In genomic region chr6:27518881-27519795, GRCh38 we compare ENCODE assay signal across 8 cellular contexts. TPM values are rescaled to one million over a fixed set of nuclear protein-coding genes. Genes with fewer than 3 reads are reported as not detected.
DNase-seq lines count a peak whose midpoint lies in the region; ATAC-seq and TF ChIP-seq lines count a peak whose summit lies in the region.

No MANE protein-coding gene starts in this region.

- H3K27ac ChIP-seq in CD8-positive, alpha-beta memory T cell (ENCODE audit: low read depth, low read length), result peak overlapping the region; percentile 85
- H3K27ac ChIP-seq in HUES6 (ENCODE audit: low read depth, low read length) (no peak overlapping the region), fibroblast of lung (ENCODE audit: insufficient read depth, low read length) (peak overlapping the region; percentile 71)
- peak overlapping the region; percentile 67 for H3K27ac ChIP-seq in naive thymus-derived CD4-positive, alpha-beta T cell (ENCODE audit: low read depth, low read length)

- intact Hi-C loops in naive thymus-derived CD4-positive, alpha-beta T cell (cut with micrococcal nuclease), result loop anchor here (1.0 to 2.0 kb wide), 13 partner anchors 16 to 384 kb away; partner anchors contain the start of genes POM121L2 (in 2 of the 2), ZNF184 (in 1 of the 2) and ZNF391 (in 1 of the 2)

- H4K20me1 ChIP-seq in fibroblast of lung (ENCODE audit: control insufficient read depth, extremely low read depth, insufficient read depth, low read length), result no peaks in the 10 kb centered on the region

- no peaks in the 10 kb centered on the region for H3K9me3 Mint-ChIP-seq in CD8-positive, alpha-beta memory T cell
- H3K9me3 Mint-ChIP-seq in naive thymus-derived CD4-positive, alpha-beta T cell, result peaks cover 0 to 5% (median 0%) of the 10 kb centered on the region in 11 donors
- no peaks in the 10 kb centered on the region for H3K9me3 Mint-ChIP-seq in stimulated activated naive CD8-positive, alpha-beta T cell treated with anti-CD3 and anti-CD28 coated beads, Interleukin-15, amount 100 ng/mL, for 72 hours

- H3K79me2 ChIP-seq in fibroblast of lung (ENCODE audit: control insufficient read depth, insufficient read depth, low read length), result no peaks in the 10 kb centered on the region

- H3K36me3 Mint-ChIP-seq in CD8-positive, alpha-beta memory T cell, result peaks cover 0 to 6% (median 0%) of the 10 kb centered on the region in 3 donors
- no peaks in the 10 kb centered on the region for H3K36me3 Mint-ChIP-seq in naive thymus-derived CD4-positive, alpha-beta T cell

- H3K36me3 ChIP-seq in CD8-positive, alpha-beta memory T cell (ENCODE audit: insufficient read depth, low read length), result no peaks in the 10 kb centered on the region
- H3K36me3 ChIP-seq in HUES6 (ENCODE audit: control insufficient read depth, insufficient read depth, low read length), result no peaks in the 10 kb centered on the region
- no peaks in the 10 kb centered on the region for H3K36me3 ChIP-seq in fibroblast of lung (ENCODE audit: control insufficient read depth, insufficient read depth, low read length)
- H3K36me3 ChIP-seq in naive thymus-derived CD4-positive, alpha-beta T cell (ENCODE audit: control insufficient read depth in 2 of 3, insufficient read depth in 3 of 3, low read length in 3 of 3), result no peaks in the 10 kb centered on the region

- peak overlapping the region; percentile 83 to 99 (median 86) for H3K4me3 Mint-ChIP-seq in CD8-positive, alpha-beta memory T cell
- peak overlapping the region; percentile 84 to 97 (median 91) for H3K4me3 Mint-ChIP-seq in naive thymus-derived CD4-positive, alpha-beta T cell
- H3K4me3 Mint-ChIP-seq in stimulated activated naive CD8-positive, alpha-beta T cell treated with anti-CD3 and anti-CD28 coated beads, Interleukin-15, amount 100 ng/mL, for 72 hours, result peak overlapping the region; percentile 94

- POLR2A ChIA-PET in CD8-positive, alpha-beta memory T cell (lab: Charles Lee), result interaction anchor here (0.5 to 1.6 kb wide), 5 partner anchors 40 to 1513 kb away, joined by 3 to 16 read pairs (median 5); a partner anchor contains a TSS
- POLR2A ChIA-PET in naive thymus-derived CD4-positive, alpha-beta T cell (lab: Charles Lee), result interaction anchor here (0.6 to 3.1 kb wide), 9 partner anchors 14 to 374 kb away, joined by 3 to 20 read pairs (median 5); partner anchors contain the start of gene ZNF184

- peak overlapping the region; percentile 75 for H3K4me3 ChIP-seq in CD8-positive, alpha-beta memory T cell (ENCODE audit: low read length)
- peak overlapping the region; percentile 86 for H3K4me3 ChIP-seq in HUES6 (ENCODE audit: low read depth, low read length)
- H3K4me3 ChIP-seq in fibroblast of lung (replicated peaks in 1 of 4; ENCODE audit: control extremely low read depth in 1 of 4, insufficient read depth in 1 of 4, low read depth in 3 of 4, low read length in 4 of 4), result peak overlapping the region; percentile 78 to 89 (median 84)
- H3K4me3 ChIP-seq in naive thymus-derived CD4-positive, alpha-beta T cell (ENCODE audit: low read length), result peak overlapping the region; percentile 96

- peak; percentile 76 to 77 for TF ChIP-seq CTCF in fibroblast of lung (conservative IDR thresholded peaks at IDR 0.05 in 1 of 2, IDR thresholded peaks at IDR 0.05 in 1 of 2; ENCODE audit: low read depth in 1 of 2, low read length in 2 of 2)

- DNase-seq in CD8-positive, alpha-beta memory T cell, result peak; percentile 21 to 71 (median 58)
- DNase-seq in OCI-M1 (lab: John Stamatoyannopoulos, UW), result peak; percentile 97
- peak; percentile 6 for DNase-seq in activated T-helper 1 cell treated with Interleukin-2 at 50 U/mL for 16 hours (ENCODE audit: low read depth)
- peak; percentile 86 to 94 for DNase-seq in fibroblast of lung (ENCODE audit: low read depth in 2 of 2)
- DNase-seq in naive thymus-derived CD4-positive, alpha-beta T cell, result peak; percentile 34 to 79 (median 68)
- DNase-seq in stimulated activated naive CD8-positive, alpha-beta T cell treated with anti-CD3 and anti-CD28 coated beads, Interleukin-15, amount 100 ng/mL, for 72 hours, result peak; percentile 54 to 63

- peak overlapping the region; percentile 67 for H3K4me2 ChIP-seq in fibroblast of lung (ENCODE audit: extremely low read depth, insufficient read depth, low read length)

- H3K9me3 ChIP-seq in CD8-positive, alpha-beta memory T cell (ENCODE audit: low read length), result no peaks in the 10 kb centered on the region
- H3K9me3 ChIP-seq in HUES6 (ENCODE audit: control insufficient read depth, insufficient read depth, low read depth, low read length), result no peaks in the 10 kb centered on the region
- no peaks in the 10 kb centered on the region for H3K9me3 ChIP-seq in fibroblast of lung (ENCODE audit: control insufficient read depth, insufficient read depth, low read depth, low read length)
- H3K9me3 ChIP-seq in naive thymus-derived CD4-positive, alpha-beta T cell (ENCODE audit: control insufficient read depth in 2 of 3, low read length in 3 of 3), result no peaks in the 10 kb centered on the region

- no peaks in the 10 kb centered on the region for H3K27me3 ChIP-seq in CD8-positive, alpha-beta memory T cell (ENCODE audit: insufficient read depth, low read length, poor library complexity, severe bottlenecking)
- H3K27me3 ChIP-seq in HUES6 (ENCODE audit: control insufficient read depth, insufficient read depth, low read length) (peaks cover 26% of the 10 kb centered on the region), fibroblast of lung (ENCODE audit: control insufficient read depth, insufficient read depth, low read length) (no peaks in the 10 kb centered on the region)
- H3K27me3 ChIP-seq in naive thymus-derived CD4-positive, alpha-beta T cell (ENCODE audit: control insufficient read depth in 2 of 2, insufficient read depth in 2 of 2, low read length in 2 of 2), result peaks cover 0 to 3% of the 10 kb centered on the region in 2 donors

- peaks cover 12 to 28% of the 10 kb centered on the region in 2 donors for H3K27me3 Mint-ChIP-seq in CD8-positive, alpha-beta memory T cell
- peaks cover 0 to 40% (median 22%) of the 10 kb centered on the region in 5 donors for H3K27me3 Mint-ChIP-seq in naive thymus-derived CD4-positive, alpha-beta T cell
- peaks cover 44% of the 10 kb centered on the region for H3K27me3 Mint-ChIP-seq in stimulated activated naive CD8-positive, alpha-beta T cell treated with anti-CD3 and anti-CD28 coated beads, Interleukin-15, amount 100 ng/mL, for 72 hours

- peak overlapping the region; percentile 75 for H3K9ac ChIP-seq in HUES6 (ENCODE audit: low read length)
- peak overlapping the region; percentile 70 for H3K9ac ChIP-seq in fibroblast of lung (ENCODE audit: insufficient read depth, low read length)

- peaks cover 13 to 25% (median 21%) of the 10 kb centered on the region in 3 donors for H3K4me1 Mint-ChIP-seq in CD8-positive, alpha-beta memory T cell
- H3K4me1 Mint-ChIP-seq in naive thymus-derived CD4-positive, alpha-beta T cell, result peaks cover 0 to 31% (median 18%) of the 10 kb centered on the region in 7 donors
- H3K4me1 Mint-ChIP-seq in stimulated activated naive CD8-positive, alpha-beta T cell treated with anti-CD3 and anti-CD28 coated beads, Interleukin-15, amount 100 ng/mL, for 72 hours, result peaks cover 18% of the 10 kb centered on the region

- H3K27ac Mint-ChIP-seq in CD8-positive, alpha-beta memory T cell, result peak overlapping the region; percentile 53 to 95 (median 77)
- H3K27ac Mint-ChIP-seq in naive thymus-derived CD4-positive, alpha-beta T cell, result peak overlapping the region; percentile 68 to 94 (median 84)
- peak overlapping the region; percentile 93 to 98 for H3K27ac Mint-ChIP-seq in stimulated activated naive CD8-positive, alpha-beta T cell treated with anti-CD3 and anti-CD28 coated beads, Interleukin-15, amount 100 ng/mL, for 72 hours

- ATAC-seq in GM19467 (IDR thresholded peaks at IDR 0.05; ENCODE audit: unreplicated experiment), result peak; percentile 57
- peak; percentile 81 for ATAC-seq in naive thymus-derived CD4-positive, alpha-beta T cell
- peak; percentile 87 for ATAC-seq in stimulated activated naive CD8-positive, alpha-beta T cell treated with anti-CD3 and anti-CD28 coated beads, Interleukin-15, amount 100 ng/mL, for 72 hours

- peak overlapping the region; percentile 96 for H2AFZ ChIP-seq in fibroblast of lung (ENCODE audit: low read length)

- H3K4me1 ChIP-seq in CD8-positive, alpha-beta memory T cell (ENCODE audit: insufficient read depth, low read length), result peaks cover 7% of the 10 kb centered on the region
- H3K4me1 ChIP-seq in HUES6 (ENCODE audit: control insufficient read depth, insufficient read depth, low read length), result peaks cover 5% of the 10 kb centered on the region; the same call in 1 of the 2 replicates
- no peaks in the 10 kb centered on the region for H3K4me1 ChIP-seq in fibroblast of lung (ENCODE audit: control insufficient read depth, extremely low read depth, insufficient read depth, low read length)
- H3K4me1 ChIP-seq in naive thymus-derived CD4-positive, alpha-beta T cell (ENCODE audit: control insufficient read depth in 2 of 2, insufficient read depth in 2 of 2, low read length in 2 of 2), result peaks cover 7 to 11% of the 10 kb centered on the region in 2 donors

- CTCF ChIA-PET in CD8-positive, alpha-beta memory T cell (lab: Charles Lee), result interaction anchor here (0.8 to 2.7 kb wide), 18 partner anchors 8 to 377 kb away, joined by 3 to 31 read pairs (median 5); partner anchors contain the start of gene ZNF184
- CTCF ChIA-PET in naive thymus-derived CD4-positive, alpha-beta T cell (lab: Charles Lee), result interaction anchor here (0.6 to 2.0 kb wide), 12 partner anchors 13 to 277 kb away, joined by 3 to 21 read pairs (median 4); no protein-coding TSS in a partner anchor

RNA-seq across cellular contexts. Expression of gene ZNF184, which starts 46.2 kb away (rescaled TPM):
- total RNA-seq in CD8-positive, alpha-beta memory T cell, result 10 to 100 TPM in 1 of 2 experiments, 1 to 10 TPM in 1; 9.7 to 10.0 TPM
- polyA plus RNA-seq in CD8-positive, alpha-beta memory T cell, result 10.8 TPM
- 9.0 and 9.4 TPM in 2 replicates for total RNA-seq in fibroblast of lung
- polyA plus RNA-seq in fibroblast of lung, result 4.3 and 5.2 TPM in 2 replicates
- 3.2 and 3.3 TPM in 2 replicates for polyA plus RNA-seq in fibroblast of lung (2012)
- 0.74 and 0.75 TPM in 2 replicates for polyA minus RNA-seq in fibroblast of lung (ENCODE audit: low replicate concordance)
- 10 to 100 TPM in 4 of 5 experiments, 1 to 10 TPM in 1; 9.6 to 13.7 (median 12.3) TPM for total RNA-seq in naive thymus-derived CD4-positive, alpha-beta T cell
- 10 to 100 TPM in 1 of 2 donors, 1 to 10 TPM in 1; 7.0 to 12.6 TPM for polyA plus RNA-seq in naive thymus-derived CD4-positive, alpha-beta T cell

Comparison
In these comparisons a context has a peak if more than half of its experiments do, and no peak if none do; other contexts are left out.
1. DNase-seq: peak in every context shown above with its lines; median percentile 97 in OCI-M1; 90 in fibroblast of lung; 68 in naive thymus-derived CD4-positive, alpha-beta T cell; 58 in stimulated activated naive CD8-positive, alpha-beta T cell treated with anti-CD3 and anti-CD28 coated beads, Interleukin-15, amount 100 ng/mL, for 72 hours; 58 in CD8-positive, alpha-beta memory T cell; 6 in activated T-helper 1 cell treated with Interleukin-2 at 50 U/mL for 16 hours.